Comparison of ENCODE assay signal across 22 cellular contexts in the genomic region with DNA sequence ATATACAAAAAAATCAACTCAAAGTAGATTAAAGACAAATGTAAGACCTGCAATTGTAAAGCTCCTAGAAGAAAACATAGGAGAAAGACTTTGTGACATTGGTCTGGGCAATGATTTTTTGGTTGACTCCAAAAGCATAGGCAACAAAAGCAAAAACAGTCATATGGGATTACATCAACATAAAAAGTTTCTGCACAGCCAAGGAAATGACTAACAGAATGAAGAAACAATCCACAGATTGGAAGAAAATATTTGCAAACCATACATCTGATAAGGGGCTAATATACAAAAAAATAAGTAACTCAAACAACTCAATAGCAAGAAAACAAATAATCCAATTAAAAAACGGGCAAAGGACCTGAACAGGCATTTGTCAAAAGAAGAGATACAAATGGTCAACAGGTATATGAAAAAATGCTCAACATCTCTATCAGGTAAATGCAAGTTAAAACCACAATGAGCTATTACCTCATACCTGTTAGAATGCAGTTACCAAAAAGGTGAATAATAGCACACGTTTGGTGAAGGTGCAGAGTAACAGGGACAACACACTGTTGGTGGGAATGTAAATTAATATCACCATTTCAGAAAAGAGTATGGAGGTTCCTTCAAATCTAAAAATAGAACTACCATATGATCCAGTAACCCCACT.
"Had no signal": no experiment of that assay in that cellular context is flagged by ENCODE, and none has a peak within 500 bp of the region (broad histone marks: within the 10 kb centered on the region; RNA-seq: fewer than 3 reads in every experiment).

No MANE protein-coding gene starts in this region.

- FAIRE-seq: RCC 7860 had no signal

- ATAC-seq: activated naive CD4-positive, alpha-beta T cell treated with anti-CD3 and anti-CD28 coated beads, Interleukin-2, amount 50 U/mL, for 72 hours; activated naive CD8-positive, alpha-beta T cell treated with anti-CD3 and anti-CD28 coated beads, Interleukin-2, amount 50 U/mL, for 24 hours; activated T-cell treated with anti-CD3 and anti-CD28 coated beads, Interleukin-2, amount 50 U/mL, for 4 hours; T-helper 17 cell had no signal

- H3K27ac ChIP-seq: brain microvascular endothelial cell had no signal

- H3K36me3 ChIP-seq: brain microvascular endothelial cell had no signal

- DNase-seq: activated B cell treated with CpG ODN at 0.5 μM for 24 hours; activated CD4-positive, alpha-beta memory T cell treated with anti-CD3 and anti-CD28 coated beads for 36 hours; activated CD4-positive, alpha-beta T cell treated with anti-CD3 and anti-CD28 coated beads, Interleukin-2, amount 10 ng/mL, durations not matched to agents 7 days and 5 days; activated CD8-positive, alpha-beta memory T cell treated with anti-CD3 and anti-CD28 coated beads for 24 hours; activated effector memory CD4-positive, alpha-beta T cell treated with anti-CD3 and anti-CD28 coated beads, Interleukin-2, amount 50 U/mL, for 16 hours; activated naive CD4-positive, alpha-beta T cell treated with Interleukin-2 at 50 U/mL for 16 hours; activated naive CD8-positive, alpha-beta T cell treated with anti-CD3 and anti-CD28 coated beads, Interleukin-2, amount 50 U/mL, for 24 hours; activated T-cell treated with anti-CD3 and anti-CD28 coated beads, Interleukin-2, amount 50 U/mL, for 4 hours; amygdala; brain microvascular endothelial cell; caudate nucleus; KG1; NCI-H1092; NCI-H1417 treated with DMSO at 0.1 percent for 48 hours; NCI-H1694; NCI-H2029; NCI-H524; SHP77 treated with DMSO at 0.1 percent for 48 hours; T-helper 17 cell; T-helper 9 cell had no signal

- H3K27me3 ChIP-seq: brain microvascular endothelial cell had no signal
